In genomic region chr19:8513687-8514504, GRCh38 we compare ENCODE assay signal across 8 cellular contexts. TPM values are rescaled to one million over a fixed set of nuclear protein-coding genes. Genes with fewer than 3 reads are reported as not detected.
A peak's percentile ranks its signal among the peaks of the same experiment; 100 is the strongest.
DNase-seq lines count a peak whose midpoint lies in the region; ATAC-seq and TF ChIP-seq lines count a peak whose summit lies in the region.

Gene ZNF414 (minus strand): TSS chr19:8514167. CDS start chr19:8514046, 121 bp downstream.

- H3K27me3 Mint-ChIP-seq in activated T-helper 2 cell treated with anti-CD3 and anti-CD28 coated beads, Interferon-gamma antibody, Interleukin-2, Interleukin-4, amounts not matched to agents 10 μg/mL and 5 μg/mL and 100 μg/mL, durations not matched to agents 14 hours and 24 hours and 36 hours (ENCODE audit: low read depth), result no peaks in the 10 kb centered on the region
- no peaks in the 10 kb centered on the region for H3K27me3 Mint-ChIP-seq in naive thymus-derived CD8-positive, alpha-beta T cell
- no peaks in the 10 kb centered on the region for H3K27me3 Mint-ChIP-seq in stimulated activated naive B cell treated with anti-CD40 and anti-IgM and Interleukin-4, amounts not matched to agents 10 μg/mL and 1 μg/mL and 100 μg/mL, for 72 hours

- no peaks in the 10 kb centered on the region for H3K9me3 Mint-ChIP-seq in activated T-helper 2 cell treated with anti-CD3 and anti-CD28 coated beads, Interferon-gamma antibody, Interleukin-2, Interleukin-4, amounts not matched to agents 10 μg/mL and 5 μg/mL and 100 μg/mL, durations not matched to agents 14 hours and 24 hours and 36 hours
- no peaks in the 10 kb centered on the region for H3K9me3 Mint-ChIP-seq in naive thymus-derived CD8-positive, alpha-beta T cell
- no peaks in the 10 kb centered on the region for H3K9me3 Mint-ChIP-seq in stimulated activated naive B cell treated with anti-CD40 and anti-IgM and Interleukin-4, amounts not matched to agents 10 μg/mL and 1 μg/mL and 100 μg/mL, for 72 hours

- no peaks in the 10 kb centered on the region; the same call in 1 of the 2 replicates for H3K36me3 ChIP-seq in H7 (replicated peaks; ENCODE audit: control insufficient read depth, insufficient read depth, low read length)

- TF ChIP-seq POLR2A in Raji (IDR thresholded peaks at IDR 0.05; ENCODE audit: insufficient read depth, low read depth, low read length), result peak; percentile 87

- POLR2A ChIA-PET in naive thymus-derived CD8-positive, alpha-beta T cell (lab: Charles Lee), result interaction anchor here (0.5 to 19.3 kb wide), 30 partner anchors 8 to 319 kb away, joined by 3 to 802 read pairs (median 6); partner anchors contain the start of genes HNRNPM, MARCHF2, MYO1F and NDUFA7

- peaks cover 17% of the 10 kb centered on the region for H3K36me3 Mint-ChIP-seq in activated T-helper 2 cell treated with anti-CD3 and anti-CD28 coated beads, Interferon-gamma antibody, Interleukin-2, Interleukin-4, amounts not matched to agents 10 μg/mL and 5 μg/mL and 100 μg/mL, durations not matched to agents 14 hours and 24 hours and 36 hours (ENCODE audit: low read depth)
- peaks cover 0 to 3% (median 0%) of the 10 kb centered on the region in 3 donors for H3K36me3 Mint-ChIP-seq in naive thymus-derived CD8-positive, alpha-beta T cell
- peaks cover 10 to 14% of the 10 kb centered on the region in 2 donors for H3K36me3 Mint-ChIP-seq in stimulated activated naive B cell treated with anti-CD40 and anti-IgM and Interleukin-4, amounts not matched to agents 10 μg/mL and 1 μg/mL and 100 μg/mL, for 72 hours

- TF ChIP-seq CTCF in fibroblast of mammary gland (conservative IDR thresholded peaks at IDR 0.05; ENCODE audit: control insufficient read depth, insufficient read depth, low read depth, low read length), result no peak

- peaks cover 39% of the 10 kb centered on the region for H3K4me1 Mint-ChIP-seq in activated T-helper 2 cell treated with anti-CD3 and anti-CD28 coated beads, Interferon-gamma antibody, Interleukin-2, Interleukin-4, amounts not matched to agents 10 μg/mL and 5 μg/mL and 100 μg/mL, durations not matched to agents 14 hours and 24 hours and 36 hours (ENCODE audit: low read depth)
- peaks cover 25 to 62% (median 60%) of the 10 kb centered on the region in 4 donors for H3K4me1 Mint-ChIP-seq in naive thymus-derived CD8-positive, alpha-beta T cell
- peaks cover 21 to 35% of the 10 kb centered on the region in 2 donors for H3K4me1 Mint-ChIP-seq in stimulated activated naive B cell treated with anti-CD40 and anti-IgM and Interleukin-4, amounts not matched to agents 10 μg/mL and 1 μg/mL and 100 μg/mL, for 72 hours

- peak within 1 kb of the TSS; percentile 93 for H3K4me3 Mint-ChIP-seq in activated T-helper 2 cell treated with anti-CD3 and anti-CD28 coated beads, Interferon-gamma antibody, Interleukin-2, Interleukin-4, amounts not matched to agents 10 μg/mL and 5 μg/mL and 100 μg/mL, durations not matched to agents 14 hours and 24 hours and 36 hours (ENCODE audit: low read depth)
- peak within 1 kb of the TSS; percentile 90 to 98 (median 96) for H3K4me3 Mint-ChIP-seq in naive thymus-derived CD8-positive, alpha-beta T cell
- H3K4me3 Mint-ChIP-seq in stimulated activated naive B cell treated with anti-CD40 and anti-IgM and Interleukin-4, amounts not matched to agents 10 μg/mL and 1 μg/mL and 100 μg/mL, for 72 hours, result peak within 1 kb of the TSS; percentile 96 to 97

- intact Hi-C loops in activated T-helper 2 cell treated with anti-CD3 and anti-CD28 coated beads, Interferon-gamma antibody, Interleukin-2, Interleukin-4, amounts not matched to agents 10 μg/mL and 5 μg/mL and 100 μg/mL, durations not matched to agents 14 hours and 24 hours and 36 hours (cut with micrococcal nuclease), result loop anchor here (10.0 kb wide), 1 partner anchor 99 kb away; the partner anchor contains the start of gene MARCHF2

- peak; percentile 99 for DNase-seq in ELR (ENCODE audit: low read depth)
- peak; percentile 99 for DNase-seq in H7
- peak; percentile 97 for DNase-seq in M059J (ENCODE audit: low read depth)
- peak; percentile 94 for DNase-seq in activated T-helper 2 cell treated with anti-CD3 and anti-CD28 coated beads, Interferon-gamma antibody, Interleukin-2, Interleukin-4, amounts not matched to agents 10 μg/mL and 5 μg/mL and 100 μg/mL, durations not matched to agents 14 hours and 24 hours and 36 hours (ENCODE audit: low spot score)
- peak; percentile 95 for DNase-seq in fibroblast of mammary gland (ENCODE audit: low read depth)
- peak; percentile 91 to 100 (median 97) for DNase-seq in naive thymus-derived CD8-positive, alpha-beta T cell
- DNase-seq in stimulated activated naive B cell treated with anti-CD40 and anti-IgM and Interleukin-4, amounts not matched to agents 10 μg/mL and 1 μg/mL and 100 μg/mL, for 72 hours, result peak; percentile 93

- H3K27ac Mint-ChIP-seq in activated T-helper 2 cell treated with anti-CD3 and anti-CD28 coated beads, Interferon-gamma antibody, Interleukin-2, Interleukin-4, amounts not matched to agents 10 μg/mL and 5 μg/mL and 100 μg/mL, durations not matched to agents 14 hours and 24 hours and 36 hours, result peak within 1 kb of the TSS; percentile 99
- H3K27ac Mint-ChIP-seq in naive thymus-derived CD8-positive, alpha-beta T cell, result peak within 1 kb of the TSS; percentile 94 to 99 (median 98)
- H3K27ac Mint-ChIP-seq in stimulated activated naive B cell treated with anti-CD40 and anti-IgM and Interleukin-4, amounts not matched to agents 10 μg/mL and 1 μg/mL and 100 μg/mL, for 72 hours, result peak within 1 kb of the TSS; percentile 100

- ATAC-seq in naive thymus-derived CD8-positive, alpha-beta T cell, result peak; percentile 75 to 78
- ATAC-seq in stimulated activated naive B cell treated with anti-CD40 and anti-IgM and Interleukin-4, amounts not matched to agents 10 μg/mL and 1 μg/mL and 100 μg/mL, for 72 hours (replicated peaks), result peak; percentile 94 to 95

- H3K27me3 ChIP-seq in H7 (ENCODE audit: control insufficient read depth, insufficient read depth, low read length), result no peaks in the 10 kb centered on the region

- H3K4me3 ChIP-seq in H7 (ENCODE audit: insufficient read depth, low read depth, low read length) (peak within 1 kb of the TSS; percentile 82), fibroblast of mammary gland (ENCODE audit: control insufficient read depth, low read depth, low read length) (peak within 1 kb of the TSS; percentile 57)

RNA-seq across cellular contexts. Expression of gene ZNF414, which starts in this region (rescaled TPM):
- 7.6 and 13.1 TPM in 2 replicates for total RNA-seq in H7 (2014; rRNA removed; shearing (Covaris generic))
- 4.5 and 6.3 TPM in 2 replicates for total RNA-seq in M059J (2014; rRNA removed; shearing (Covaris generic))
- total RNA-seq in activated T-helper 2 cell treated with anti-CD3 and anti-CD28 coated beads, Interferon-gamma antibody, Interleukin-2, Interleukin-4, amounts not matched to agents 10 μg/mL and 5 μg/mL and 100 μg/mL, durations not matched to agents 14 hours and 24 hours and 36 hours, result 22.5 and 23.6 TPM in 2 replicates
- 10 to 100 TPM; 70.2 to 73.1 TPM for total RNA-seq in naive thymus-derived CD8-positive, alpha-beta T cell
- 10 to 100 TPM; 15.2 to 34.2 (median 27.7) TPM for polyA plus RNA-seq in naive thymus-derived CD8-positive, alpha-beta T cell

Comparison
In these comparisons a context has a peak if more than half of its experiments do, and no peak if none do; other contexts are left out.
1. Peak in every context shown above with its lines: DNase-seq, ATAC-seq and H3K4me3 ChIP-seq.